In the genomic region with DNA sequence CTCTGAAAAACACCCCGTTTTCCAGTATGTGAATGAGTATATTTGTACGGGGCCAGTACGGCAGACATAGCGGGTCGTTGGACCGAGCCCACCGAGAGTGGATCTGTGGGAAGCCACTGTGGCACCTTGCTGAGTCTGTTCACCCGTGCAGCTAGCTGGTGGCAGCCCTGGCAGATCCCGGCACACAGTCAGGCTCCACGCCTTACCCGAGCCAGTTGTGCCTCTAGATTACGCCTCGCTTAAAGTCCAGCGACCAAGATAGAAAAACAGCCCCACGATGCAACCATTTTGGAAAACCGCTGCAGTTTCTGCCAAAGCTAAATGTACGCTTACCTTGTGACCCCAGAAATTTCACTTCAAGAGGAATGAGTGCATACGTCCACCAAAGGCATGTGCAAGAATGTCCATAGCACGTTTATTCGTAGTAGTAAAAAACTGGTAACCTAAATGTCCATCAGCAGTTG, we compare ENCODE assay signal across 8 cellular contexts. TPM values are rescaled to one million over a fixed set of nuclear protein-coding genes. Genes with fewer than 3 reads are reported as not detected.
A peak's percentile ranks its signal among the peaks of the same experiment; 100 is the strongest.
DNase-seq lines count a peak whose midpoint lies in the region; ATAC-seq and TF ChIP-seq lines count a peak whose summit lies in the region.

No MANE protein-coding gene starts in this region.

- DNase-seq in NCI-H1092 treated with DMSO at 0.1 percent for 48 hours (lab: John Stamatoyannopoulos, UW) (peak; percentile 52), NCI-H1092 (lab: John Stamatoyannopoulos, UW) (no peak), brain microvascular endothelial cell (no peak), left lobe of liver (ENCODE audit: low spot score) (no peak), testis (no peak), dedifferentiated amniotic fluid mesenchymal stem cell (ENCODE audit: extremely low spot score) (no peak), A172 (ENCODE audit: low spot score) (no peak)

- no peaks in the 10 kb centered on the region for H3K36me3 ChIP-seq in HUES48 (ENCODE audit: control insufficient read depth, insufficient read depth, low read length)
- H3K36me3 ChIP-seq in brain microvascular endothelial cell (replicated peaks) = no peaks in the 10 kb centered on the region
- H3K36me3 ChIP-seq in testis (ENCODE audit: low read depth, missing control alignments) = no peaks in the 10 kb centered on the region

- ATAC-seq in left lobe of liver = peak; percentile 53

- no peaks in the 10 kb centered on the region for H3K9me3 ChIP-seq in HUES48 (ENCODE audit: control insufficient read depth, insufficient read depth, low read length)
- no peaks in the 10 kb centered on the region for H3K9me3 ChIP-seq in testis

- WGBS in testis, 2 donors = 7 to 13% methylated on average over 7 to 20 of the region's 20 CpGs

- H3K4me1 ChIP-seq in HUES48 (ENCODE audit: control insufficient read depth, insufficient read depth, low read length) (peaks cover 21% of the 10 kb centered on the region), testis (peaks cover 15% of the 10 kb centered on the region)

- H3K4me3 ChIP-seq in HUES48 (ENCODE audit: low read depth, low read length) (peak overlapping the region; percentile 86), brain microvascular endothelial cell (ENCODE audit: low read depth, low read length) (peak overlapping the region; percentile 91), testis (peak overlapping the region; percentile 84 to 94)

- no peak for TF ChIP-seq POLR2A in testis (IDR thresholded peaks at IDR 0.05)

- in situ Hi-C loops in brain microvascular endothelial cell (cut with HindIII; ENCODE audit: low pct_ligation_motif_present, low sequenced_read_pairs) = no loop called here

- H3K27ac ChIP-seq in HUES48 (ENCODE audit: low read depth, low read length) (peak overlapping the region; percentile 96), brain microvascular endothelial cell (peak overlapping the region; percentile 87), testis (peak overlapping the region; percentile 96 to 98)

- TF ChIP-seq CTCF in brain microvascular endothelial cell (IDR thresholded peaks at IDR 0.05; ENCODE audit: low read depth, low read length, missing control alignments) = no peak
- TF ChIP-seq CTCF in testis (IDR thresholded peaks at IDR 0.05) = no peak

- intact Hi-C loops in testis (cut with DNase I; ENCODE audit: low total_unique reads) = no loop called here

- H3K27me3 ChIP-seq in HUES48 (ENCODE audit: control insufficient read depth, insufficient read depth, low read length) (no peaks in the 10 kb centered on the region), brain microvascular endothelial cell (replicated peaks) (no peaks in the 10 kb centered on the region), testis (no peaks in the 10 kb centered on the region)

- peak overlapping the region; percentile 89 for H3K9ac ChIP-seq in HUES48 (ENCODE audit: low read depth, low read length)

RNA-seq across cellular contexts. Expression of gene WDR33, which starts 0.5 kb away (rescaled TPM):
- 28.8 TPM for total RNA-seq in left lobe of liver
- 10 to 100 TPM; 62.1 to 65.8 TPM for total RNA-seq in testis
- 57.4 TPM for polyA plus RNA-seq in testis (ENCODE audit: insufficient read depth, low read depth, low replicate concordance)
- 25.8 and 29.1 TPM in 2 replicates for total RNA-seq in A172 (2014; rRNA removed; shearing (Covaris generic))

RNA-seq across cellular contexts. Expression of gene POLR2D, which starts 46.5 kb away (rescaled TPM):
- total RNA-seq in left lobe of liver (15.3 TPM), testis (10 to 100 TPM; 49.1 to 75.4 TPM)
- polyA plus RNA-seq in testis (ENCODE audit: insufficient read depth, low read depth, low replicate concordance) = 160 TPM
- total RNA-seq in A172 (2014; rRNA removed; shearing (Covaris generic)) = 30.4 and 42.4 TPM in 2 replicates
